Comparison of ENCODE assay signal across 8 cellular contexts in the genomic region with DNA sequence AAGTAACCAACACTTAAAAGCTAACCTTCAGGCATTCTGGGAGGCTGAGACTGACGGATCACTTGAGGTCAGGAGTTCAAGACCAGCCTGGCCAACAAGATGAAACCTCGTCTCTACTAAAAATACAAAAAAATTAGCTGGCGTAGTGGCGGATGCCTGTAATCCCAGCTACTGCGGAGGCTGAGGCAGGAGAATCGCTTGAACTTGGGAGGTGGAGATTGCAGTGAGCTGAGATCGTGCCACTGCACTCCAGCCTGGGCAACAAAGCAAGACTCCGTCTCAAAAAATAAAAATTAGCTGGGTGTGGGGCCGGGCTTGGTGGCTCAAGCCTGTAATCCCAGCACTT. TPM values are rescaled to one million over a fixed set of nuclear protein-coding genes. Genes with fewer than 3 reads are reported as not detected.
A peak's percentile ranks its signal among the peaks of the same experiment; 100 is the strongest.
DNase-seq lines count a peak whose midpoint lies in the region; ATAC-seq, FAIRE-seq and TF ChIP-seq lines count a peak whose summit lies in the region.
"Not testable (repeated sequence)": the region's sequence is repeated elsewhere in the genome, so short reads cannot be mapped to it uniquely, and the experiment has no call there.

No MANE protein-coding gene starts in this region.

- H3K4me2 ChIP-seq in BLaER1 treated with 17β-estradiol and CSF1 and Interleukin-3, amounts not matched to agents 10 nM and 100 nM = peak overlapping the region; percentile 71 to 92 (median 87)
- peak overlapping the region; percentile 38; the same call in 1 of the 2 replicates for H3K4me2 ChIP-seq in HepG2 (ENCODE audit: low read depth, low read length)
- not testable (repeated sequence) for H3K4me2 ChIP-seq in neuronal stem cell (ENCODE audit: insufficient read depth, low read length, poor library complexity, severe bottlenecking)

- not testable (repeated sequence) for TF ChIP-seq POLR2A in HepG2 (IDR thresholded peaks at IDR 0.05; ENCODE audit: insufficient read depth in 1 of 2, low read depth in 2 of 2, low read length in 2 of 2); stomach (IDR thresholded peaks at IDR 0.05)

- peak overlapping the region in 9 of 10 experiments; percentile 46 to 71 (median 57); a peak in 16 of 20 replicates for H3K4me3 ChIP-seq in BLaER1 treated with 17β-estradiol and CSF1 and Interleukin-3, amounts not matched to agents 10 nM and 100 nM
- peak overlapping the region; percentile 50 for H3K4me3 ChIP-seq in HUES64 (ENCODE audit: low read length)
- peak overlapping the region; percentile 55 for H3K4me3 ChIP-seq in epithelial cell of proximal tubule (ENCODE audit: low read depth, low read length)
- not testable (repeated sequence) for H3K4me3 ChIP-seq in HepG2 (replicated peaks in 1 of 3; ENCODE audit: insufficient read depth in 1 of 3, low read depth in 2 of 3, low read length in 3 of 3); neuronal stem cell (ENCODE audit: low read length in 2 of 2)
- H3K4me3 ChIP-seq in stomach = peak overlapping the region in 2 of 4 donors; percentile 41 to 43

- not testable (repeated sequence) for H4K20me1 ChIP-seq in BLaER1 treated with 17β-estradiol and CSF1 and Interleukin-3, amounts not matched to agents 10 nM and 100 nM; HepG2 (ENCODE audit: insufficient read depth, low read length)

- not testable (repeated sequence) for H3K18ac ChIP-seq in neuronal stem cell (ENCODE audit: low read length)

- H2BK12ac ChIP-seq in neuronal stem cell (ENCODE audit: low read length) = not testable (repeated sequence)

- peak overlapping the region; percentile 68 to 91 (median 82); a peak in 19 of 22 replicates for H3K9ac ChIP-seq in BLaER1 treated with 17β-estradiol and CSF1 and Interleukin-3, amounts not matched to agents 10 nM and 100 nM
- H3K9ac ChIP-seq in HUES64 (ENCODE audit: low read depth, low read length) = peak overlapping the region; percentile 86
- not testable (repeated sequence) for H3K9ac ChIP-seq in HepG2 (ENCODE audit: insufficient read depth, low read depth, low read length); neuronal stem cell (ENCODE audit: low read depth, low read length, poor library complexity)

- H3K4me1 Mint-ChIP-seq in activated B cell treated with CpG ODN at 0.5 μM for 24 hours = peaks cover 61% of the 10 kb centered on the region
- peaks cover 65% of the 10 kb centered on the region for H3K4me1 Mint-ChIP-seq in activated naive CD8-positive, alpha-beta T cell treated with anti-CD3 and anti-CD28 coated beads, Interleukin-2, amount 50 U/mL, for 24 hours

- in situ Hi-C loops in HepG2 (cut with HindIII; ENCODE audit: extremely low pct_ligation_motif_present, low pct_unique_long_range_greater_than_20kb) = loop anchor here (5.0 kb wide), 1 partner anchor 43 kb away; no protein-coding TSS in a partner anchor

- not testable (repeated sequence) for H3K14ac ChIP-seq in neuronal stem cell (ENCODE audit: low read length)

- not testable (repeated sequence) for H2AFZ ChIP-seq in HepG2 (ENCODE audit: low read length)
- H2AFZ ChIP-seq in neuronal stem cell (ENCODE audit: low read length) = peak overlapping the region; percentile 91

- not testable (repeated sequence) for H3K9me3 Mint-ChIP-seq in activated B cell treated with CpG ODN at 0.5 μM for 24 hours; activated naive CD8-positive, alpha-beta T cell treated with anti-CD3 and anti-CD28 coated beads, Interleukin-2, amount 50 U/mL, for 24 hours

- peak overlapping the region in 10 of 11 experiments; percentile 73 to 96 (median 90); a peak in 19 of 22 replicates for H3K27ac ChIP-seq in BLaER1 treated with 17β-estradiol and CSF1 and Interleukin-3, amounts not matched to agents 10 nM and 100 nM
- H3K27ac ChIP-seq in HUES64 (ENCODE audit: low read depth, low read length); HepG2 (ENCODE audit: extremely low read length, insufficient read depth, low read length); neuronal stem cell (replicated peaks; ENCODE audit: low read length): not testable (repeated sequence)
- peak overlapping the region; percentile 58 to 85 (median 84) for H3K27ac ChIP-seq in stomach

- WGBS in HUES64 = 83% methylated on average over 9 of the region's 9 CpGs
- 45% methylated on average over 8 of the region's 9 CpGs for WGBS in HepG2 (ENCODE audit: low lambda C conversion rate)
- WGBS in neuronal stem cell (ENCODE audit: extremely low coverage in 2 of 2, insufficient read length in 2 of 2, insufficient replicate concordance in 1 of 2), 2 donors = no CpG with 5 or more reads among the region's 9 CpGs
- WGBS in stomach, 5 donors = 65 to 76% (median 71%) methylated on average over 9 of the region's 9 CpGs

- BruUV-seq in HepG2 (replicated peaks; lab: Mats Ljungman, UMichigan) = not testable (repeated sequence)

- H3K36me3 Mint-ChIP-seq in activated B cell treated with CpG ODN at 0.5 μM for 24 hours (ENCODE audit: low read depth); activated naive CD8-positive, alpha-beta T cell treated with anti-CD3 and anti-CD28 coated beads, Interleukin-2, amount 50 U/mL, for 24 hours (ENCODE audit: low read depth): not testable (repeated sequence)

- H3K36me3 ChIP-seq in BLaER1 treated with 17β-estradiol and CSF1 and Interleukin-3, amounts not matched to agents 10 nM and 100 nM; HUES64 (ENCODE audit: insufficient read depth, low read length); HepG2 (replicated peaks in 1 of 2; ENCODE audit: control insufficient read depth in 1 of 2, insufficient read depth in 2 of 2, low read length in 2 of 2); neuronal stem cell (replicated peaks in 1 of 2; ENCODE audit: control insufficient read depth in 2 of 2, insufficient read depth in 2 of 2, low read length in 2 of 2); stomach: not testable (repeated sequence)

- H3K9me3 ChIP-seq in BLaER1 treated with 17β-estradiol and CSF1 and Interleukin-3, amounts not matched to agents 10 nM and 100 nM (replicated peaks in 1 of 11); HUES64 (ENCODE audit: insufficient read depth, low read depth, low read length); HepG2 (ENCODE audit: low read length); neuronal stem cell (replicated peaks in 1 of 2; ENCODE audit: control insufficient read depth in 2 of 2, insufficient read depth in 1 of 2, low read depth in 1 of 2, low read length in 2 of 2); stomach: not testable (repeated sequence)

- TF ChIP-seq CTCF in activated B cell treated with CpG ODN at 0.5 μM for 24 hours (IDR thresholded peaks at IDR 0.05); epithelial cell of proximal tubule (conservative IDR thresholded peaks at IDR 0.05; ENCODE audit: low read depth, low read length); HepG2 (CRISPR knock-in tag; IDR thresholded peaks at IDR 0.05); stomach (IDR thresholded peaks at IDR 0.05): not testable (repeated sequence)

- not testable (repeated sequence) for H2AK5ac ChIP-seq in neuronal stem cell (ENCODE audit: low read depth, low read length)

- H3K79me1 ChIP-seq in neuronal stem cell (ENCODE audit: low read depth, low read length) = not testable (repeated sequence)

- H3K4ac ChIP-seq in neuronal stem cell (ENCODE audit: low read length) = not testable (repeated sequence)

- not testable (repeated sequence) for H3K27me3 ChIP-seq in BLaER1 treated with 17β-estradiol and CSF1 and Interleukin-3, amounts not matched to agents 10 nM and 100 nM; HUES64 (ENCODE audit: insufficient read depth, low read length); HepG2 (ENCODE audit: control insufficient read depth in 1 of 2, insufficient read depth in 2 of 2, low read length in 2 of 2); neuronal stem cell (ENCODE audit: control insufficient read depth in 3 of 3, insufficient read depth in 3 of 3, low read depth in 1 of 3, low read length in 3 of 3); stomach

- not testable (repeated sequence) for H2BK15ac ChIP-seq in neuronal stem cell (ENCODE audit: low read length)

- not testable (repeated sequence) for ATAC-seq in activated B cell treated with CpG ODN at 0.5 μM for 24 hours (ENCODE audit: low read depth); activated naive CD8-positive, alpha-beta T cell treated with anti-CD3 and anti-CD28 coated beads, Interleukin-2, amount 50 U/mL, for 24 hours; HepG2

- not testable (repeated sequence) for TF ChIP-seq EP300 in HepG2 (IDR thresholded peaks at IDR 0.05; ENCODE audit: low read depth in 2 of 2, low read length in 2 of 2); HepG2 (CRISPR knock-in tag; IDR thresholded peaks at IDR 0.05; ENCODE audit: borderline replicate concordance); stomach (IDR thresholded peaks at IDR 0.05)

- POLR2A ChIA-PET in activated B cell treated with CpG ODN at 0.5 μM for 24 hours (lab: Charles Lee) = interaction anchor here (0.6 to 19.6 kb wide), 11 partner anchors 10 to 227 kb away, joined by 3 to 342 read pairs (median 8); a partner anchor contains a TSS
- POLR2A ChIA-PET in HepG2 (lab: Yijun Ruan, JAX) = not testable (repeated sequence)

- intact Hi-C loops in activated B cell treated with CpG ODN at 0.5 μM for 24 hours (cut with micrococcal nuclease); HepG2 (cut with micrococcal nuclease; ENCODE audit: unreplicated experiment); stomach (cut with DNase I; ENCODE audit: low total_unique reads): not testable (repeated sequence)

- H3K27me3 Mint-ChIP-seq in activated B cell treated with CpG ODN at 0.5 μM for 24 hours; activated naive CD8-positive, alpha-beta T cell treated with anti-CD3 and anti-CD28 coated beads, Interleukin-2, amount 50 U/mL, for 24 hours: not testable (repeated sequence)

- not testable (repeated sequence) for H4K8ac ChIP-seq in neuronal stem cell (ENCODE audit: low read depth, low read length)

- H3K23ac ChIP-seq in neuronal stem cell (ENCODE audit: low read depth, low read length, poor library complexity) = not testable (repeated sequence)

- not testable (repeated sequence) for FAIRE-seq in HepG2 (lab: Jason Lieb, UNC)

- H3K4me3 Mint-ChIP-seq in activated B cell treated with CpG ODN at 0.5 μM for 24 hours = peak overlapping the region; percentile 87
- H3K4me3 Mint-ChIP-seq in activated naive CD8-positive, alpha-beta T cell treated with anti-CD3 and anti-CD28 coated beads, Interleukin-2, amount 50 U/mL, for 24 hours = peak overlapping the region; percentile 87

- H4K91ac ChIP-seq in neuronal stem cell (ENCODE audit: low read depth, low read length, poor library complexity) = not testable (repeated sequence)

- H3K79me2 ChIP-seq in HepG2 (ENCODE audit: insufficient read depth, low read length) = not testable (repeated sequence)

- H2BK120ac ChIP-seq in neuronal stem cell (ENCODE audit: low read depth, low read length) = not testable (repeated sequence)

- H3K27ac Mint-ChIP-seq in activated B cell treated with CpG ODN at 0.5 μM for 24 hours = peak overlapping the region; percentile 91
- peak overlapping the region; percentile 96 for H3K27ac Mint-ChIP-seq in activated naive CD8-positive, alpha-beta T cell treated with anti-CD3 and anti-CD28 coated beads, Interleukin-2, amount 50 U/mL, for 24 hours

- peaks cover 65 to 99% (median 96%) of the 10 kb centered on the region in 10 experiments for H3K4me1 ChIP-seq in BLaER1 treated with 17β-estradiol and CSF1 and Interleukin-3, amounts not matched to agents 10 nM and 100 nM
- not testable (repeated sequence) for H3K4me1 ChIP-seq in HUES64 (ENCODE audit: insufficient read depth, low read length); neuronal stem cell (ENCODE audit: control insufficient read depth in 2 of 2, insufficient read depth in 1 of 2, low read depth in 1 of 2, low read length in 2 of 2)
- H3K4me1 ChIP-seq in HepG2 (ENCODE audit: insufficient read depth, low read length) = peaks cover 21% of the 10 kb centered on the region
- H3K4me1 ChIP-seq in stomach = peaks cover 11 to 46% (median 21%) of the 10 kb centered on the region in 4 donors

- TF ChIP-seq RAD21 in HepG2 (CRISPR knock-in tag; IDR thresholded peaks at IDR 0.05) = not testable (repeated sequence)

- H2BK5ac ChIP-seq in neuronal stem cell (ENCODE audit: low read length) = not testable (repeated sequence)

- CTCF ChIA-PET in activated B cell treated with CpG ODN at 0.5 μM for 24 hours (lab: Charles Lee) = interaction anchor here (1.0 to 5.3 kb wide), 5 partner anchors 15 to 68 kb away, joined by 3 to 76 read pairs (median 22); a partner anchor contains a TSS
- CTCF ChIA-PET in HepG2 (lab: Yijun Ruan, JAX; ENCODE audit: low intra/inter-chr PET ratio, low total read pairs) = not testable (repeated sequence)

- not testable (repeated sequence) for DNase-seq in activated B cell treated with CpG ODN at 0.5 μM for 24 hours; activated naive CD8-positive, alpha-beta T cell treated with anti-CD3 and anti-CD28 coated beads, Interleukin-2, amount 50 U/mL, for 24 hours; epithelial cell of proximal tubule (ENCODE audit: low read depth); HepG2 (ENCODE audit: low spot score); neuronal stem cell (ENCODE audit: low spot score); stomach

RNA-seq across cellular contexts. Expression of a gene that starts 17.2 kb away (rescaled TPM):
- 1.7 TPM for polyA plus RNA-seq in HUES64 (2013, experiment 1 of 2)
- 2.9 TPM for polyA plus RNA-seq in HUES64 (2013, experiment 2 of 2)
- total RNA-seq in activated B cell treated with CpG ODN at 0.5 μM for 24 hours (129 and 135 TPM in 2 replicates), epithelial cell of proximal tubule (37.5 and 76.3 TPM in 2 replicates), HepG2 (2016; rRNA removed; fragmentation: Illumina TruSeq; extraction: Trizol) (1.3 and 2.0 TPM in 2 replicates), stomach (100 to 1,000 TPM in 1 of 5 donors, 10 to 100 TPM in 4; 12.3 to 128 (median 52.5) TPM)
- 0.40 and 0.44 TPM in 2 replicates for total RNA-seq in HepG2 (2016; cell fraction: cytosol; rRNA removed; fragmentation: Illumina TruSeq; extraction: Trizol; ENCODE audit: low read depth)
- total RNA-seq in HepG2 (2016; cell fraction: insoluble cytoplasmic fraction; rRNA removed; fragmentation: Illumina TruSeq; extraction: Trizol) = 0.91 and 2.6 TPM in 2 replicates
- total RNA-seq in HepG2 (2016; cell fraction: membrane; rRNA removed; fragmentation: Illumina TruSeq; extraction: Trizol) = 0.79 and 1.5 TPM in 2 replicates
- 3.3 and 3.7 TPM in 2 replicates for total RNA-seq in HepG2 (2016; cell fraction: nucleus; rRNA removed; fragmentation: Illumina TruSeq; extraction: Trizol)
- polyA plus RNA-seq in HepG2 (2011; rRNA removed) (1.8 and 2.5 TPM in 2 replicates), stomach (10 to 100 TPM; 11.4 to 26.5 (median 12.1) TPM)
- polyA plus RNA-seq in HepG2 (2011; cell fraction: cytosol; rRNA removed) = 1.4 and 1.8 TPM in 2 replicates
- polyA plus RNA-seq in HepG2 (2011; cell fraction: nucleus; rRNA removed) = 3.9 and 4.1 TPM in 2 replicates
- polyA plus RNA-seq in HepG2 (2012) = 1.7 and 2.4 TPM in 2 replicates
- 0.36 and 0.60 TPM in 2 replicates for polyA plus RNA-seq in HepG2 (2016; cell fraction: cytosol; fragmentation: Illumina TruSeq; extraction: Trizol; ENCODE audit: low read depth)
- 0.71 and 0.82 TPM in 2 replicates for polyA plus RNA-seq in HepG2 (2016; cell fraction: insoluble cytoplasmic fraction; fragmentation: Illumina TruSeq; extraction: Trizol; ENCODE audit: low read depth)
- 0.50 and 0.76 TPM in 2 replicates for polyA plus RNA-seq in HepG2 (2016; cell fraction: membrane; fragmentation: Illumina TruSeq; extraction: Trizol; ENCODE audit: low read depth)
- 3.5 and 7.3 TPM in 2 replicates for polyA plus RNA-seq in HepG2 (2016; cell fraction: nucleus; fragmentation: Illumina TruSeq; extraction: Trizol; ENCODE audit: insufficient read depth, low read depth)
- polyA minus RNA-seq in HepG2 (2011; rRNA and poly(A)+ RNA removed; ENCODE audit: low replicate concordance) = 4.6 and 72.7 TPM in 2 replicates
- polyA minus RNA-seq in HepG2 (2011; cell fraction: cytosol; rRNA and poly(A)+ RNA removed) = 1.7 and 2.8 TPM in 2 replicates
- polyA minus RNA-seq in HepG2 (2011; cell fraction: nucleus; rRNA and poly(A)+ RNA removed) = 1.6 and 1.8 TPM in 2 replicates
- 0.74 TPM for polyA plus RNA-seq in neuronal stem cell (2013, experiment 1 of 2)
- 0.72 TPM for polyA plus RNA-seq in neuronal stem cell (2013, experiment 2 of 2)

RNA-seq across cellular contexts. Expression of a gene that starts 55.1 kb away (rescaled TPM):
- polyA plus RNA-seq in HUES64 (2013, experiment 1 of 2) = 114 TPM
- 96.7 TPM for polyA plus RNA-seq in HUES64 (2013, experiment 2 of 2)
- total RNA-seq in activated B cell treated with CpG ODN at 0.5 μM for 24 hours = 210 and 211 TPM in 2 replicates
- 113 and 255 TPM in 2 replicates for total RNA-seq in epithelial cell of proximal tubule
- 90.4 and 98.1 TPM in 2 replicates for total RNA-seq in HepG2 (2016; rRNA removed; fragmentation: Illumina TruSeq; extraction: Trizol)
- total RNA-seq in HepG2 (2016; cell fraction: cytosol; rRNA removed; fragmentation: Illumina TruSeq; extraction: Trizol; ENCODE audit: low read depth) = 41.5 and 49.2 TPM in 2 replicates
- 93.0 and 97.0 TPM in 2 replicates for total RNA-seq in HepG2 (2016; cell fraction: insoluble cytoplasmic fraction; rRNA removed; fragmentation: Illumina TruSeq; extraction: Trizol)
- total RNA-seq in HepG2 (2016; cell fraction: membrane; rRNA removed; fragmentation: Illumina TruSeq; extraction: Trizol) = 38.7 and 40.2 TPM in 2 replicates
- total RNA-seq in HepG2 (2016; cell fraction: nucleus; rRNA removed; fragmentation: Illumina TruSeq; extraction: Trizol) = 72.8 and 77.3 TPM in 2 replicates
- polyA plus RNA-seq in HepG2 (2011; rRNA removed) = 34.6 and 37.1 TPM in 2 replicates
- polyA plus RNA-seq in HepG2 (2011; cell fraction: cytosol; rRNA removed) = 16.5 and 25.4 TPM in 2 replicates
- polyA plus RNA-seq in HepG2 (2011; cell fraction: nucleus; rRNA removed) = 252 and 355 TPM in 2 replicates
- polyA plus RNA-seq in HepG2 (2012) = 27.4 and 34.2 TPM in 2 replicates
- 31.0 and 31.5 TPM in 2 replicates for polyA plus RNA-seq in HepG2 (2016; cell fraction: cytosol; fragmentation: Illumina TruSeq; extraction: Trizol; ENCODE audit: low read depth)
- 92.8 and 92.9 TPM in 2 replicates for polyA plus RNA-seq in HepG2 (2016; cell fraction: insoluble cytoplasmic fraction; fragmentation: Illumina TruSeq; extraction: Trizol; ENCODE audit: low read depth)
- 27.7 and 29.4 TPM in 2 replicates for polyA plus RNA-seq in HepG2 (2016; cell fraction: membrane; fragmentation: Illumina TruSeq; extraction: Trizol; ENCODE audit: low read depth)
- 163 and 168 TPM in 2 replicates for polyA plus RNA-seq in HepG2 (2016; cell fraction: nucleus; fragmentation: Illumina TruSeq; extraction: Trizol; ENCODE audit: insufficient read depth, low read depth)
- polyA minus RNA-seq in HepG2 (2011; rRNA and poly(A)+ RNA removed; ENCODE audit: low replicate concordance) = 45.0 and 198 TPM in 2 replicates
- polyA minus RNA-seq in HepG2 (2011; cell fraction: cytosol; rRNA and poly(A)+ RNA removed) = 8.9 and 15.4 TPM in 2 replicates
- 33.9 and 40.9 TPM in 2 replicates for polyA minus RNA-seq in HepG2 (2011; cell fraction: nucleus; rRNA and poly(A)+ RNA removed)
- 75.6 TPM for polyA plus RNA-seq in neuronal stem cell (2013, experiment 1 of 2)
- polyA plus RNA-seq in neuronal stem cell (2013, experiment 2 of 2) = 76.2 TPM
- 100 to 1,000 TPM in 3 of 5 donors, 10 to 100 TPM in 2; 37.1 to 298 (median 107) TPM for total RNA-seq in stomach
- polyA plus RNA-seq in stomach = 100 to 1,000 TPM in 2 of 3 donors, 10 to 100 TPM in 1; 68.3 to 136 (median 114) TPM
